In the genomic region with DNA sequence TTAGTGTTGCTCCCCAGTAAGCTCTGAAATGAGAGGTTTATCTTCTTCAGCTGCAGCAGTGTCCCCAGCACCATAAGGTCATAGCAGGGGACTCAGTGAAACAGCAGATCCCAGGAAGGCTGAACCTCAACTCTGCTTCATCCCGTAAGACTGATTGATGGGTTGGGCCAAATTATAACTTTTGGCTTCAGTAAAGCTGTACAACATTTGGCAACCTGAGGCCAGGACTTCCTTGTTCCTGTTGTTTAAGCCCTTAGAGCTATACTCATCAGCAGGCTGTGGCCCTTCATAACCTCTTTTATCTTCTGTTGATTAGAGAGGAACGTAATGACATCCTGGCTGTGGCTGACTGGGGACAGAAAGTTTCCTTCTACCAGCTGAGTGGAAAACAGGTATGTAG, we compare ENCODE assay signal across 27 cellular contexts. TPM values are rescaled to one million over a fixed set of nuclear protein-coding genes. Genes with fewer than 3 reads are reported as not detected.
DNase-seq lines count a peak whose midpoint lies in the region; ATAC-seq, FAIRE-seq and TF ChIP-seq lines count a peak whose summit lies in the region.
"Had no signal": no experiment of that assay in that cellular context is flagged by ENCODE, and none has a peak within 500 bp of the region (broad histone marks: within the 10 kb centered on the region; RNA-seq: fewer than 3 reads in every experiment).

No MANE protein-coding gene starts in this region.

- peak overlapping the region; percentile 69 for H2AFZ ChIP-seq in K562 (ENCODE audit: low read depth, low read length)

- CTCF ChIA-PET in K562 (lab: Yijun Ruan, JAX; ENCODE audit: low intra/inter-chr PET ratio), result no interaction called here

- H3K9me3 ChIP-seq in K562 (replicated peaks; ENCODE audit: control insufficient read depth, insufficient read depth, low read depth, low read length) (no peaks in the 10 kb centered on the region), pancreas (no peaks in the 10 kb centered on the region)
- H3K9me3 ChIP-seq: BLaER1 treated with 17β-estradiol and CSF1 and Interleukin-3, amounts not matched to agents 10 nM and 100 nM; psoas muscle had no signal

- POLR2A ChIA-PET in K562 (lab: Yijun Ruan, JAX), result interaction anchor here (1.2 to 1.5 kb wide), 3 partner anchors 11 to 28 kb away, joined by 3 read pairs; no protein-coding TSS in a partner anchor

- no TSS peak for BruUV-seq in K562 (replicated peaks; lab: Mats Ljungman, UMichigan)

- no peak overlapping the region; a peak in 1 of 4 replicates for H3K9ac ChIP-seq in K562 (ENCODE audit: insufficient read depth in 1 of 2, low read depth in 2 of 2, low read length in 2 of 2)
- H3K9ac ChIP-seq: BLaER1 treated with 17β-estradiol and CSF1 and Interleukin-3, amounts not matched to agents 10 nM and 100 nM had no signal

- in situ Hi-C loops in K562 (cut with MboI), result no loop called here

- TF ChIP-seq CTCF in K562 (IDR thresholded peaks at IDR 0.05 in 2 of 3, conservative IDR thresholded peaks at IDR 0.05 in 1 of 3; ENCODE audit: insufficient read depth in 2 of 3, low read depth in 1 of 3, low read length in 3 of 3) (no peak), pancreas (IDR thresholded peaks at IDR 0.05) (no peak)

- FAIRE-seq in GM12891 (lab: Jason Lieb, UNC) (peak; percentile 40), K562 (lab: Jason Lieb, UNC) (peak; percentile 71), pancreas (lab: Jason Lieb, UNC) (no peak)
- FAIRE-seq: colon, D721Med, GM12892, H54, kidney had no signal

- H3K27me3 ChIP-seq in K562 (ENCODE audit: control insufficient read depth in 2 of 2, insufficient read depth in 2 of 2, low read length in 2 of 2) (no peaks in the 10 kb centered on the region), pancreas (no peaks in the 10 kb centered on the region)
- H3K27me3 ChIP-seq: BLaER1 treated with 17β-estradiol and CSF1 and Interleukin-3, amounts not matched to agents 10 nM and 100 nM had no signal

- DNase-seq in GM12891 (ENCODE audit: insufficient read length, low spot score) (no peak), K562 (ENCODE audit: extremely low read depth in 1 of 4, low spot score in 3 of 4) (peak in 1 of 4 experiments; percentile 30), left cardiac atrium (peak; percentile 50), pancreas (no peak), NCI-H1436 (lab: John Stamatoyannopoulos, UW) (no peak)
- DNase-seq in activated T-cell treated with anti-CD3 and anti-CD28 coated beads, Interleukin-2, amount 50 U/mL, for 1 hour, result no peak
- DNase-seq: activated CD4-positive, alpha-beta memory T cell treated with anti-CD3 and anti-CD28 coated beads for 36 hours; activated CD8-positive, alpha-beta memory T cell treated with anti-CD3 and anti-CD28 coated beads, Interleukin-2, amount 50 U/mL, for 48 hours; activated effector memory CD4-positive, alpha-beta T cell treated with Interleukin-2 at 50 U/mL for 16 hours; IMR-90; kidney; NCI-H1105; NCI-H2029 treated with DMSO at 0.1 percent for 48 hours; NCI-H345; NCI-H774; psoas muscle; stimulated activated CD4-positive, alpha-beta T cell treated with anti-CD3 and anti-CD28 coated beads, Interleukin-1b, Interleukin-23, amount 100 ng/mL, for 48 hours; substantia nigra; T-helper 9 cell had no signal

- WGBS in K562 (ENCODE audit: insufficient coverage, low coverage, missing lambda C conversion rate), result 10% methylated on average over 2 of the region's 2 CpGs
- 41 to 49% methylated on average over 2 of the region's 2 CpGs for WGBS in pancreas, 2 donors

- no peak overlapping the region for H3K4me3 ChIP-seq in K562
- H3K4me3 ChIP-seq in pancreas, result no peak overlapping the region
- H3K4me3 ChIP-seq: BLaER1 treated with 17β-estradiol and CSF1 and Interleukin-3, amounts not matched to agents 10 nM and 100 nM; psoas muscle had no signal

- H3K27ac ChIP-seq in K562 (ENCODE audit: extremely low read depth, low read depth, low read length) (0 out of 3 replicates have a peak overlapping the region, but pooled peaks have one; percentile 11), pancreas (no peak overlapping the region)
- H3K27ac ChIP-seq: BLaER1 treated with 17β-estradiol and CSF1 and Interleukin-3, amounts not matched to agents 10 nM and 100 nM; psoas muscle had no signal

- TF ChIP-seq RAD21 in K562 (CRISPR knock-in tag; conservative IDR thresholded peaks at IDR 0.05 in 1 of 2, IDR thresholded peaks at IDR 0.05 in 1 of 2), result no peak

- no peaks in the 10 kb centered on the region for H4K20me1 ChIP-seq in K562 (replicated peaks; ENCODE audit: control insufficient read depth, insufficient read depth, low read length)
- H4K20me1 ChIP-seq: BLaER1 treated with 17β-estradiol and CSF1 and Interleukin-3, amounts not matched to agents 10 nM and 100 nM had no signal

- TF ChIP-seq POLR2A in GM12891 (IDR thresholded peaks at IDR 0.05; ENCODE audit: low read depth, low read length) (no peak), K562 (conservative IDR thresholded peaks at IDR 0.05) (no peak)

- H3K36me3 ChIP-seq in K562 (ENCODE audit: control insufficient read depth, insufficient read depth, low read length) (peaks cover 11% of the 10 kb centered on the region; the same call in 2 of the 3 replicates), pancreas (no peaks in the 10 kb centered on the region)

- no peak for TF ChIP-seq EP300 in K562 (IDR thresholded peaks at IDR 0.05; ENCODE audit: low read length)

- no peaks in the 10 kb centered on the region for H3K9me1 ChIP-seq in K562 (ENCODE audit: control insufficient read depth, insufficient read depth, low read length)

- no peaks in the 10 kb centered on the region for H3K79me2 ChIP-seq in K562 (ENCODE audit: control insufficient read depth, insufficient read depth, low read length)

- intact Hi-C loops in K562 (cut with micrococcal nuclease), result no loop called here
- intact Hi-C loops in left cardiac atrium (cut with DNase I), result no loop called here
- intact Hi-C loops in pancreas (cut with DNase I), result no loop called here

- peak; percentile 78 for ATAC-seq in K562
- peak; percentile 90 to 92 for ATAC-seq in left cardiac atrium
- ATAC-seq in pancreas, result peak in 3 of 4 donors; percentile 41 to 50 (median 44)
- ATAC-seq in HG03095 (IDR thresholded peaks at IDR 0.05; ENCODE audit: unreplicated experiment), result no peak
- ATAC-seq: psoas muscle had no signal

- H3K4me1 ChIP-seq in K562 (replicated peaks in 1 of 2; ENCODE audit: control insufficient read depth in 2 of 2, insufficient read depth in 2 of 2, low read length in 2 of 2) (peaks cover 0 to 13% of the 10 kb centered on the region in 2 experiments; a peak in 2 of 5 replicates), pancreas (no peaks in the 10 kb centered on the region)
- H3K4me1 ChIP-seq: psoas muscle had no signal

- H3K4me2 ChIP-seq in K562 (ENCODE audit: insufficient read depth, low read length), result peak overlapping the region; percentile 32
- H3K4me2 ChIP-seq: BLaER1 treated with 17β-estradiol and CSF1 and Interleukin-3, amounts not matched to agents 10 nM and 100 nM had no signal

RNA-seq across cellular contexts. Expression of a gene that starts 29.0 kb away (rescaled TPM):
- polyA plus RNA-seq in GM12891 (2012; ENCODE audit: low read depth, missing spikeins), result 9.0 TPM
- total RNA-seq in K562 (2011; cell fraction: chromatin; rRNA removed; ENCODE audit: low replicate concordance), result 118 and 123 TPM in 2 replicates
- total RNA-seq in K562 (2011; cell fraction: nucleolus; rRNA removed), result 58.6 and 64.5 TPM in 2 replicates
- 64.7 and 77.3 TPM in 2 replicates for total RNA-seq in K562 (2011; cell fraction: nucleoplasm; rRNA removed)
- 7.0 and 8.8 TPM in 2 replicates for total RNA-seq in K562 (2014; rRNA removed)
- total RNA-seq in K562 (2014; rRNA removed; fragmentation: Illumina TruSeq; extraction: Trizol), result 7.1 and 8.4 TPM in 2 replicates
- total RNA-seq in K562 (2015; rRNA removed; fragmentation: Illumina TruSeq; extraction: Trizol), result 7.7 and 8.2 TPM in 2 replicates
- total RNA-seq in K562 (2021), result 11.1 and 12.9 TPM in 2 replicates
- 11.5 and 15.5 TPM in 2 replicates for polyA plus RNA-seq in K562 (2011; rRNA removed)
- polyA plus RNA-seq in K562 (2011; cell fraction: cytosol; rRNA removed), result 11.0 and 12.7 TPM in 2 replicates
- polyA plus RNA-seq in K562 (2011; cell fraction: nucleus; rRNA removed), result 45.8 and 67.6 TPM in 2 replicates
- 12.8 and 21.8 TPM in 2 replicates for polyA plus RNA-seq in K562 (2012)
- polyA plus RNA-seq in K562 (2014; fragmentation: Illumina TruSeq; extraction: Trizol), result 8.4 and 9.0 TPM in 2 replicates
- 1 to 10 TPM; 2.4 to 7.0 TPM for polyA plus RNA-seq in K562 (2014; fragmentation: Nextera tagmentation; extraction: Ambion mirVana)
- 9.6 and 11.1 TPM in 2 replicates for polyA plus RNA-seq in K562 (2014; rRNA removed)
- polyA minus RNA-seq in K562 (2011; rRNA and poly(A)+ RNA removed), result 26.7 and 28.2 TPM in 2 replicates
- polyA minus RNA-seq in K562 (2011; cell fraction: cytosol; rRNA and poly(A)+ RNA removed), result 7.8 and 15.9 TPM in 2 replicates
- polyA minus RNA-seq in K562 (2011; cell fraction: nucleus; rRNA and poly(A)+ RNA removed), result 24.5 and 32.7 TPM in 2 replicates
- 10 to 100 TPM; 20.2 to 43.4 TPM for total RNA-seq in left cardiac atrium
- total RNA-seq in pancreas, result 10 to 100 TPM; 15.3 to 25.6 (median 20.9) TPM
- polyA plus RNA-seq in pancreas, result 10 to 100 TPM; 19.8 to 37.1 TPM

RNA-seq across cellular contexts. Expression of a gene that starts 29.3 kb away (rescaled TPM):
- polyA plus RNA-seq in GM12891 (2012; ENCODE audit: low read depth, missing spikeins), result 26.5 TPM
- total RNA-seq in K562 (2011; cell fraction: chromatin; rRNA removed; ENCODE audit: low replicate concordance), result 34.9 and 102 TPM in 2 replicates
- 20.8 and 23.4 TPM in 2 replicates for total RNA-seq in K562 (2011; cell fraction: nucleolus; rRNA removed)
- total RNA-seq in K562 (2011; cell fraction: nucleoplasm; rRNA removed), result 40.0 and 49.9 TPM in 2 replicates
- total RNA-seq in K562 (2014; rRNA removed) (28.4 and 32.8 TPM in 2 replicates), K562 (2014; rRNA removed; fragmentation: Illumina TruSeq; extraction: Trizol) (41.7 and 49.6 TPM in 2 replicates), K562 (2015; rRNA removed; fragmentation: Illumina TruSeq; extraction: Trizol) (47.4 and 55.1 TPM in 2 replicates), K562 (2021) (36.3 and 37.9 TPM in 2 replicates), left cardiac atrium (10 to 100 TPM; 18.7 to 48.9 TPM), pancreas (10 to 100 TPM; 11.8 to 19.7 (median 15.0) TPM)
- polyA plus RNA-seq in K562 (2011; rRNA removed) (60.2 and 63.9 TPM in 2 replicates), K562 (2014; fragmentation: Illumina TruSeq; extraction: Trizol) (43.5 and 49.1 TPM in 2 replicates), K562 (2014; fragmentation: Nextera tagmentation; extraction: Ambion mirVana) (10 to 100 TPM; 13.3 to 16.6 TPM), K562 (2014; rRNA removed) (39.0 and 48.0 TPM in 2 replicates), pancreas (10 to 100 TPM in 1 of 2 donors, 1 to 10 TPM in 1; 8.4 to 16.0 TPM)
- polyA plus RNA-seq in K562 (2011; cell fraction: cytosol; rRNA removed), result 13.2 and 24.9 TPM in 2 replicates
- polyA plus RNA-seq in K562 (2011; cell fraction: nucleus; rRNA removed), result 94.0 and 147 TPM in 2 replicates
- 27.5 and 38.7 TPM in 2 replicates for polyA plus RNA-seq in K562 (2012)
- 46.8 and 52.4 TPM in 2 replicates for polyA minus RNA-seq in K562 (2011; rRNA and poly(A)+ RNA removed)
- polyA minus RNA-seq in K562 (2011; cell fraction: cytosol; rRNA and poly(A)+ RNA removed), result 12.2 and 21.6 TPM in 2 replicates
- polyA minus RNA-seq in K562 (2011; cell fraction: nucleus; rRNA and poly(A)+ RNA removed), result 42.0 and 96.6 TPM in 2 replicates

RNA-seq across cellular contexts. Expression of a gene that starts 40.6 kb away (rescaled TPM):
- 0.13 TPM for polyA plus RNA-seq in GM12891 (2012; ENCODE audit: low read depth, missing spikeins)
- total RNA-seq in K562 (2011; cell fraction: chromatin; rRNA removed; ENCODE audit: low replicate concordance), result 2.6 and 4.9 TPM in 2 replicates
- total RNA-seq in K562 (2011; cell fraction: nucleolus; rRNA removed), result 1.3 and 1.5 TPM in 2 replicates
- 2.2 and 4.1 TPM in 2 replicates for total RNA-seq in K562 (2011; cell fraction: nucleoplasm; rRNA removed)
- total RNA-seq in K562 (2014; rRNA removed) (0.45 and 0.54 TPM in 2 replicates), K562 (2014; rRNA removed; fragmentation: Illumina TruSeq; extraction: Trizol) (0.29 and 0.44 TPM in 2 replicates), K562 (2015; rRNA removed; fragmentation: Illumina TruSeq; extraction: Trizol) (0.72 and 0.76 TPM in 2 replicates), K562 (2021) (0.95 and 1.1 TPM in 2 replicates), left cardiac atrium (under 1 TPM; 0.32 to 0.37 TPM), pancreas (under 1 TPM; 0.43 to 0.95 (median 0.79) TPM)
- polyA plus RNA-seq in K562 (2011; rRNA removed) (0.56 and 0.57 TPM in 2 replicates), K562 (2014; fragmentation: Illumina TruSeq; extraction: Trizol) (0.76 and 0.95 TPM in 2 replicates), K562 (2014; fragmentation: Nextera tagmentation; extraction: Ambion mirVana) (under 1 TPM in 1 of 2 experiments, not detected in 1; 0.08 TPM), K562 (2014; rRNA removed) (0.56 and 0.69 TPM in 2 replicates), pancreas (1 to 10 TPM; 1.7 to 2.0 TPM)
- polyA plus RNA-seq in K562 (2011; cell fraction: cytosol; rRNA removed), result 0.31 and 0.46 TPM in 2 replicates
- 2.7 and 8.5 TPM in 2 replicates for polyA plus RNA-seq in K562 (2011; cell fraction: nucleus; rRNA removed)
- polyA plus RNA-seq in K562 (2012), result 1.3 and 1.5 TPM in 2 replicates
- 0.46 and 0.93 TPM in 2 replicates for polyA minus RNA-seq in K562 (2011; rRNA and poly(A)+ RNA removed)
- not detected in 2 replicates for polyA minus RNA-seq in K562 (2011; cell fraction: cytosol; rRNA and poly(A)+ RNA removed)
- 1.4 and 1.5 TPM in 2 replicates for polyA minus RNA-seq in K562 (2011; cell fraction: nucleus; rRNA and poly(A)+ RNA removed)
- total RNA-seq: psoas muscle, skeletal muscle tissue, urinary bladder had no signal

RNA-seq across cellular contexts. Expression of a gene that starts 59.4 kb away (rescaled TPM):
- not detected for polyA plus RNA-seq in GM12891 (2012; ENCODE audit: low read depth, missing spikeins)
- not detected in 2 replicates for total RNA-seq in K562 (2011; cell fraction: chromatin; rRNA removed; ENCODE audit: low replicate concordance)
- not detected in 2 replicates for total RNA-seq in K562 (2011; cell fraction: nucleolus; rRNA removed)
- not detected in 2 replicates for total RNA-seq in K562 (2011; cell fraction: nucleoplasm; rRNA removed)
- total RNA-seq in K562 (2014; rRNA removed), result not detected in 2 replicates
- total RNA-seq in K562 (2014; rRNA removed; fragmentation: Illumina TruSeq; extraction: Trizol), result not detected in 2 replicates
- not detected in 2 replicates for total RNA-seq in K562 (2015; rRNA removed; fragmentation: Illumina TruSeq; extraction: Trizol)
- not detected in 2 replicates for total RNA-seq in K562 (2021)
- polyA plus RNA-seq in K562 (2011; rRNA removed), result not detected in 2 replicates
- polyA plus RNA-seq in K562 (2011; cell fraction: cytosol; rRNA removed), result not detected in 2 replicates
- not detected in 2 replicates for polyA plus RNA-seq in K562 (2011; cell fraction: nucleus; rRNA removed)
- polyA plus RNA-seq in K562 (2012), result not detected in 2 replicates
- polyA plus RNA-seq in K562 (2014; fragmentation: Illumina TruSeq; extraction: Trizol), result not detected in 2 replicates
- polyA plus RNA-seq in K562 (2014; fragmentation: Nextera tagmentation; extraction: Ambion mirVana), result not detected
- not detected in 2 replicates for polyA plus RNA-seq in K562 (2014; rRNA removed)
- 0.06 TPM in 1 of 2 replicates, not detected in the other for polyA minus RNA-seq in K562 (2011; rRNA and poly(A)+ RNA removed)
- polyA minus RNA-seq in K562 (2011; cell fraction: cytosol; rRNA and poly(A)+ RNA removed), result not detected in 2 replicates
- not detected in 2 replicates for polyA minus RNA-seq in K562 (2011; cell fraction: nucleus; rRNA and poly(A)+ RNA removed)
- total RNA-seq in left cardiac atrium, result not detected
- not detected for total RNA-seq in pancreas
- polyA plus RNA-seq in pancreas, result under 1 TPM in 1 of 2 donors, not detected in 1; 0.05 TPM
- total RNA-seq: activated CD4-positive, alpha-beta memory T cell treated with anti-CD3 and anti-CD28 coated beads for 36 hours; IMR-90; kidney; psoas muscle; skeletal muscle tissue; urinary bladder had no signal
- polyA plus RNA-seq: IMR-90, urinary bladder had no signal
